In genomic region chr6:133921249-133921859, GRCh38 we compare ENCODE assay signal across 9 cellular contexts. TPM values are rescaled to one million over a fixed set of nuclear protein-coding genes. Genes with fewer than 3 reads are reported as not detected.
DNase-seq lines count a peak whose midpoint lies in the region; ATAC-seq and TF ChIP-seq lines count a peak whose summit lies in the region.
"Had no signal": no experiment of that assay in that cellular context is flagged by ENCODE, and none has a peak within 500 bp of the region (broad histone marks: within the 10 kb centered on the region; RNA-seq: fewer than 3 reads in every experiment).

No MANE protein-coding gene starts in this region.

- CTCF ChIA-PET in activated B cell treated with CpG ODN at 0.5 μM for 24 hours (lab: Charles Lee): interaction anchor here (0.7 to 9.9 kb wide), 11 partner anchors 19 to 179 kb away, joined by 3 to 394 read pairs (median 5); no protein-coding TSS in a partner anchor

- H3K36me3 Mint-ChIP-seq in activated B cell treated with CpG ODN at 0.5 μM for 24 hours (ENCODE audit: low read depth): no peaks in the 10 kb centered on the region

- TF ChIP-seq CTCF in activated B cell treated with CpG ODN at 0.5 μM for 24 hours (IDR thresholded peaks at IDR 0.05) (no peak), cardiac fibroblast (IDR thresholded peaks at IDR 0.05; ENCODE audit: low read depth, low read length) (peak; percentile 92)

- peak; percentile 51 for DNase-seq in NK-92 treated with Interleukin-12 subunit alpha and Interleukin-12 subunit beta, amount 100 ng/mL, for 24 hours (lab: John Stamatoyannopoulos, UW)
- no peak for DNase-seq in NK-92 (lab: John Stamatoyannopoulos, UW; ENCODE audit: unreplicated experiment)
- DNase-seq in NCI-H2227 (lab: John Stamatoyannopoulos, UW; ENCODE audit: unreplicated experiment): peak; percentile 86
- DNase-seq in activated B cell treated with CpG ODN at 0.5 μM for 24 hours: no peak
- peak; percentile 88 to 89 for DNase-seq in cardiac fibroblast (ENCODE audit: low read depth in 2 of 2)
- peak; percentile 92 for DNase-seq in left kidney (ENCODE audit: low read depth, low spot score)
- peak; percentile 50 to 55 for DNase-seq in stimulated activated CD4-positive, alpha-beta T cell treated with anti-CD3 and anti-CD28 coated beads, Interleukin-4, amount 100 ng/mL, for 4 hours

- H3K27ac Mint-ChIP-seq in activated B cell treated with CpG ODN at 0.5 μM for 24 hours: no peak overlapping the region

- no peaks in the 10 kb centered on the region for H3K9me3 Mint-ChIP-seq in activated B cell treated with CpG ODN at 0.5 μM for 24 hours

- POLR2A ChIA-PET in activated B cell treated with CpG ODN at 0.5 μM for 24 hours (lab: Charles Lee): interaction anchor here (0.6 kb wide), 1 partner anchor 143 kb away, joined by 7 read pairs; no protein-coding TSS in a partner anchor

- peak overlapping the region in 1 of 2 donors; percentile 27 for H3K4me3 ChIP-seq in cardiac fibroblast (replicated peaks in 1 of 2; ENCODE audit: low read depth in 2 of 2, low read length in 2 of 2)
- H3K4me3 ChIP-seq: BLaER1 treated with 17β-estradiol and CSF1 and Interleukin-3, amounts not matched to agents 10 nM and 100 nM had no signal

- intact Hi-C loops in activated B cell treated with CpG ODN at 0.5 μM for 24 hours (cut with micrococcal nuclease): loop anchor here (5.0 to 10.0 kb wide), 2 partner anchors 1021 to 1647 kb away; no protein-coding TSS in a partner anchor

- H3K4me3 Mint-ChIP-seq in activated B cell treated with CpG ODN at 0.5 μM for 24 hours: no peak overlapping the region

- peak; percentile 68 for ATAC-seq in HG03159 (IDR thresholded peaks at IDR 0.05; ENCODE audit: unreplicated experiment)
- peak; percentile 76 for ATAC-seq in activated B cell treated with CpG ODN at 0.5 μM for 24 hours (ENCODE audit: low read depth)

- peaks cover 4% of the 10 kb centered on the region for H3K4me1 Mint-ChIP-seq in activated B cell treated with CpG ODN at 0.5 μM for 24 hours

- H3K27me3 Mint-ChIP-seq in activated B cell treated with CpG ODN at 0.5 μM for 24 hours: peaks cover 14% of the 10 kb centered on the region

RNA-seq across cellular contexts. Expression of gene TBPL1, which starts 31.7 kb away (rescaled TPM):
- total RNA-seq in activated B cell treated with CpG ODN at 0.5 μM for 24 hours: 33.0 and 35.7 TPM in 2 replicates

RNA-seq across cellular contexts. Expression of gene TCF21, which starts 32.4 kb away (rescaled TPM):
- total RNA-seq in activated B cell treated with CpG ODN at 0.5 μM for 24 hours: not detected in 2 replicates

Comparison
In these comparisons a context has a peak if more than half of its experiments do, and no peak if none do; other contexts are left out.
1. DNase-seq: peak in NK-92 treated with Interleukin-12 subunit alpha and Interleukin-12 subunit beta, amount 100 ng/mL, for 24 hours (single experiment), NCI-H2227 (single experiment), cardiac fibroblast (2 of 2), left kidney (single experiment) and stimulated activated CD4-positive, alpha-beta T cell treated with anti-CD3 and anti-CD28 coated beads, Interleukin-4, amount 100 ng/mL, for 4 hours (2 of 2); none in NK-92 (single experiment) and activated B cell treated with CpG ODN at 0.5 μM for 24 hours (single experiment).